In the genomic region with DNA sequence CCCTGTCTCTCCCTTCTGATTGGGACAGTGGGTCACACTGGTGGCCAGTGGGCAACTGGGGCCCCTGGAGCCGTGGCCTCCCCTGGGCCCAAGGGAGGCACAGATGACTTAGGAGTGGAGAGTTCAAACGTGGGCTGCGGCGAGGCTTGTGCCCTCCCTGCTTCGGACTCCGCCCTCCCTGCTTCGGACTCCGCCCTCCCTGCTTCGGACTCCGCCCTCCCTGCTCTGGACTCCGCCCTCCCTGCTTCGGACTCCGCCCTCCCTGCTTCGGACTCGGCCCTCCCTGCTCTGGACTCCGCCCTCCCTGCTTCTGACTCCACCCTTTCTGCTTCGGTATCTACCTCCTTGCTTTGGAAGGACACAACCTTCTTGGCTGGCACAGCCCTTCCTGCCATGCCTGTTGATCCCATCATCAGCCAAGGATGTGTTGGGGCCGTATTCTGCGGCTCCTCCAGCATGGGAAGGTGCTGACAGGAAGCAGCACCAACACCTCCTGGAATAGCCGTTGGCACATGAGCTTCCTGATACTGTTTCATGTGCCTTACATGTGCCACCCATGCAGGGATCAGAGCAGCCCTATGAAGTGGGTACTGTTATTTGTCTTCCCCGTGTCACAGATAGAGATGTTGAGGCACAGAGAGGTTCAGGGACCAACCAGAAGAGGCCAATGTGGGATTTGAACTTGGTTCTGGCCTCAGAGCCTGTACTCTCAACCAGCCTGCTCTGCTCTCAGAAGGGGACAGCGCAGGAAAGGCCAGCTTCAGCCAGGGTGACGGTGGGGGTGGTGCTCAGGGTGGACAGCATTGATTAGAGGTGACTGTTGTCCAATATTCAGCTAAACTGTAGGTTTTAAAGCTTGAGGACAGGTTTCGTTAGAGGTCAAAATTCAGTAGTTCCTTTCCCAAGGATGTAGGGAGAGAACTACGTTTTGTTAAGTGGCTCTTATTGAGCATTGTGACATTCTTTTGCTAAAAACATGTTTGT, we compare ENCODE assay signal across 21 cellular contexts.
DNase-seq lines count a peak whose midpoint lies in the region; ATAC-seq, FAIRE-seq and TF ChIP-seq lines count a peak whose summit lies in the region.
"Had no signal": no experiment of that assay in that cellular context is flagged by ENCODE, and none has a peak within 500 bp of the region (broad histone marks: within the 10 kb centered on the region; RNA-seq: fewer than 3 reads in every experiment).

No MANE protein-coding gene starts in this region.

- H3K27ac Mint-ChIP-seq in stimulated activated effector memory CD8-positive, alpha-beta T cell treated with anti-CD3 and anti-CD28 coated beads, Interleukin-12 subunit alpha, Interleukin-12 subunit beta, amount 100 ng/mL, for 72 hours, result peak overlapping the region; percentile 58
- H3K27ac Mint-ChIP-seq: activated CD8-positive, alpha-beta T cell treated with anti-CD3 and anti-CD28 coated beads for 36 hours; activated T-helper 1 cell treated with anti-CD3 and anti-CD28 coated beads, Interleukin-12 subunit alpha, Interleukin-12 subunit beta, Interleukin-2, Interleukin-4 antibody, amounts not matched to agents 30 ng/mL and 10 ng/mL and 1 ng/mL, durations not matched to agents 14 hours and 24 hours and 36 hours had no signal

- H3K36me3 Mint-ChIP-seq in stimulated activated effector memory CD8-positive, alpha-beta T cell treated with anti-CD3 and anti-CD28 coated beads, Interleukin-12 subunit alpha, Interleukin-12 subunit beta, amount 100 ng/mL, for 72 hours, result no peaks in the 10 kb centered on the region

- no peaks in the 10 kb centered on the region for H3K4me1 ChIP-seq in colonic mucosa
- H3K4me1 ChIP-seq: breast epithelium, testis had no signal

- no peaks in the 10 kb centered on the region for H3K36me3 ChIP-seq in bronchial epithelial cell (ENCODE audit: control insufficient read depth, insufficient read depth, low read length)
- no peaks in the 10 kb centered on the region for H3K36me3 ChIP-seq in colonic mucosa
- H3K36me3 ChIP-seq: breast epithelium had no signal

- H3K4me3 ChIP-seq in bronchial epithelial cell (ENCODE audit: low read depth, low read length) (no peak overlapping the region), colonic mucosa (no peak overlapping the region)
- H3K4me3 ChIP-seq: BLaER1, breast epithelium, testis had no signal

- no peak overlapping the region for H3K27ac ChIP-seq in colonic mucosa
- H3K27ac ChIP-seq: BLaER1, breast epithelium, testis had no signal

- H3K4me3 Mint-ChIP-seq in stimulated activated effector memory CD8-positive, alpha-beta T cell treated with anti-CD3 and anti-CD28 coated beads, Interleukin-12 subunit alpha, Interleukin-12 subunit beta, amount 100 ng/mL, for 72 hours, result no peak overlapping the region
- H3K4me3 Mint-ChIP-seq: activated CD8-positive, alpha-beta T cell treated with anti-CD3 and anti-CD28 coated beads for 36 hours; activated T-helper 1 cell treated with anti-CD3 and anti-CD28 coated beads, Interleukin-12 subunit alpha, Interleukin-12 subunit beta, Interleukin-2, Interleukin-4 antibody, amounts not matched to agents 30 ng/mL and 10 ng/mL and 1 ng/mL, durations not matched to agents 14 hours and 24 hours and 36 hours had no signal

- peak; percentile 28 for DNase-seq in activated CD4-positive, alpha-beta T cell treated with anti-CD3 and anti-CD28 coated beads for 48 hours
- DNase-seq in activated CD4-positive, alpha-beta T cell treated with anti-CD3 and anti-CD28 coated beads for 1 hour, result no peak
- DNase-seq in bronchial epithelial cell (ENCODE audit: low read depth) (peak; percentile 23), iPS-NIHi11 (ENCODE audit: low spot score) (peak; percentile 53), GM19240 (ENCODE audit: insufficient read length, low spot score) (no peak), colonic mucosa (no peak), OCI-M1 (lab: John Stamatoyannopoulos, UW) (no peak)
- no peak for DNase-seq in stimulated activated effector memory CD8-positive, alpha-beta T cell treated with anti-CD3 and anti-CD28 coated beads, Interleukin-12 subunit alpha, Interleukin-12 subunit beta, amount 100 ng/mL, for 72 hours (ENCODE audit: low spot score in 2 of 2)
- DNase-seq: activated CD8-positive, alpha-beta T cell treated with anti-CD3 and anti-CD28 coated beads for 36 hours; effector CD8-positive, alpha-beta T cell; GOT3; hippocampal formation; kidney glomerular epithelial cell; NCI-H1417 treated with DMSO at 0.1 percent for 48 hours; NCI-H2171 treated with DMSO at 0.1 percent for 48 hours; NCI-H748 treated with DMSO at 0.1 percent for 48 hours; testis had no signal

- no peak for ATAC-seq in stimulated activated effector memory CD8-positive, alpha-beta T cell treated with anti-CD3 and anti-CD28 coated beads, Interleukin-12 subunit alpha, Interleukin-12 subunit beta, amount 100 ng/mL, for 72 hours
- ATAC-seq: activated CD8-positive, alpha-beta T cell treated with anti-CD3 and anti-CD28 coated beads for 36 hours had no signal

- H3K4me1 Mint-ChIP-seq in stimulated activated effector memory CD8-positive, alpha-beta T cell treated with anti-CD3 and anti-CD28 coated beads, Interleukin-12 subunit alpha, Interleukin-12 subunit beta, amount 100 ng/mL, for 72 hours, result peaks cover 4% of the 10 kb centered on the region

- H3K27me3 ChIP-seq in bronchial epithelial cell (ENCODE audit: control insufficient read depth, insufficient read depth, low read length) (no peaks in the 10 kb centered on the region), colonic mucosa (no peaks in the 10 kb centered on the region)
- H3K27me3 ChIP-seq: BLaER1, breast epithelium, testis had no signal

- no peak for FAIRE-seq in bronchial epithelial cell (lab: Jason Lieb, UNC)
- FAIRE-seq: A204.1 had no signal

- no peak overlapping the region for H3K9ac ChIP-seq in colonic mucosa (ENCODE audit: low read depth in 2 of 2, low read length in 2 of 2)
- H3K9ac ChIP-seq: BLaER1 had no signal

- no peaks in the 10 kb centered on the region for H3K9me3 ChIP-seq in colonic mucosa
- H3K9me3 ChIP-seq: BLaER1, breast epithelium, testis had no signal

- TF ChIP-seq CTCF in bronchial epithelial cell (IDR thresholded peaks at IDR 0.05; ENCODE audit: insufficient read depth, low read length, severe bottlenecking) (no peak), colonic mucosa (IDR thresholded peaks at IDR 0.05) (no peak)

- H3K9me3 Mint-ChIP-seq in stimulated activated effector memory CD8-positive, alpha-beta T cell treated with anti-CD3 and anti-CD28 coated beads, Interleukin-12 subunit alpha, Interleukin-12 subunit beta, amount 100 ng/mL, for 72 hours, result no peaks in the 10 kb centered on the region
- H3K9me3 Mint-ChIP-seq: activated CD8-positive, alpha-beta T cell treated with anti-CD3 and anti-CD28 coated beads for 36 hours; activated T-helper 1 cell treated with anti-CD3 and anti-CD28 coated beads, Interleukin-12 subunit alpha, Interleukin-12 subunit beta, Interleukin-2, Interleukin-4 antibody, amounts not matched to agents 30 ng/mL and 10 ng/mL and 1 ng/mL, durations not matched to agents 14 hours and 24 hours and 36 hours had no signal

- intact Hi-C loops in colonic mucosa (cut with DNase I), result no loop called here

Comparison
In these comparisons a context has a peak if more than half of its experiments do, and no peak if none do; other contexts are left out.
1. DNase-seq: peak in activated CD4-positive, alpha-beta T cell treated with anti-CD3 and anti-CD28 coated beads for 48 hours (single experiment), bronchial epithelial cell (single experiment) and iPS-NIHi11 (single experiment); none in activated CD4-positive, alpha-beta T cell treated with anti-CD3 and anti-CD28 coated beads for 1 hour (single experiment), stimulated activated effector memory CD8-positive, alpha-beta T cell treated with anti-CD3 and anti-CD28 coated beads, Interleukin-12 subunit alpha, Interleukin-12 subunit beta, amount 100 ng/mL, for 72 hours (0 of 2), GM19240 (single experiment), colonic mucosa (single experiment) and OCI-M1 (single experiment).